14 cellular contexts compared by ENCODE assay signal in genomic region chr21:18801468-18801867, GRCh38.
DNase-seq lines count a peak whose midpoint lies in the region; ATAC-seq lines count a peak whose summit lies in the region.
"Had no signal": no experiment of that assay in that cellular context is flagged by ENCODE, and none has a peak within 500 bp of the region (broad histone marks: within the 10 kb centered on the region; RNA-seq: fewer than 3 reads in every experiment).

No MANE protein-coding gene starts in this region.

- POLR2A ChIA-PET in activated CD4-positive, alpha-beta memory T cell treated with anti-CD3 and anti-CD28 coated beads, Interleukin-2, amount 10 ng/mL, durations not matched to agents 7 days and 5 days (lab: Charles Lee) = no interaction called here

- no peak for ATAC-seq in activated CD8-positive, alpha-beta memory T cell treated with anti-CD3 and anti-CD28 coated beads, Interleukin-2, amount 10 ng/mL, durations not matched to agents 7 days and 5 days
- ATAC-seq: activated CD4-positive, CD25-positive, alpha-beta regulatory T cell treated with anti-CD3 and anti-CD28 coated beads, Interleukin-2, amount 50 U/mL, for 24 hours had no signal

- in situ Hi-C loops in SK-MEL-5 (cut with HindIII; ENCODE audit: low pct_unique_long_range_greater_than_20kb, low sequenced_read_pairs) = no loop called here

- H3K27ac Mint-ChIP-seq in activated CD4-positive, alpha-beta memory T cell treated with anti-CD3 and anti-CD28 coated beads, Interleukin-2, amount 10 ng/mL, durations not matched to agents 7 days and 5 days = no peak overlapping the region
- no peak overlapping the region for H3K27ac Mint-ChIP-seq in activated CD8-positive, alpha-beta memory T cell treated with anti-CD3 and anti-CD28 coated beads, Interleukin-2, amount 10 ng/mL, durations not matched to agents 7 days and 5 days
- H3K27ac Mint-ChIP-seq: type B pancreatic cell had no signal

- H3K27me3 Mint-ChIP-seq in activated CD4-positive, alpha-beta memory T cell treated with anti-CD3 and anti-CD28 coated beads, Interleukin-2, amount 10 ng/mL, durations not matched to agents 7 days and 5 days = no peaks in the 10 kb centered on the region
- H3K27me3 Mint-ChIP-seq in activated CD8-positive, alpha-beta memory T cell treated with anti-CD3 and anti-CD28 coated beads, Interleukin-2, amount 10 ng/mL, durations not matched to agents 7 days and 5 days = no peaks in the 10 kb centered on the region
- H3K27me3 Mint-ChIP-seq: type B pancreatic cell had no signal

- peak; percentile 27 for DNase-seq in DMS53 (lab: John Stamatoyannopoulos, UW)
- no peak for DNase-seq in DMS53 treated with DMSO at 0.1 percent for 48 hours (lab: John Stamatoyannopoulos, UW; ENCODE audit: unreplicated experiment)
- DNase-seq in Jurkat, Clone E6-1 (ENCODE audit: low read depth, low spot score) = peak; percentile 23
- peak; percentile 50 for DNase-seq in SK-MEL-5 (ENCODE audit: low read depth, low spot score)
- peak; percentile 18 for DNase-seq in iPS-NIHi7 (ENCODE audit: extremely low spot score)
- no peak for DNase-seq in CD1c-positive myeloid dendritic cell (ENCODE audit: extremely low spot score)
- DNase-seq in activated CD4-positive, alpha-beta memory T cell treated with anti-CD3 and anti-CD28 coated beads, Interleukin-2, amount 10 ng/mL, durations not matched to agents 7 days and 5 days = no peak
- DNase-seq in activated CD8-positive, alpha-beta memory T cell treated with anti-CD3 and anti-CD28 coated beads, Interleukin-2, amount 10 ng/mL, durations not matched to agents 7 days and 5 days = no peak
- DNase-seq: EL, KBM-7, midbrain had no signal

- H3K4me1 Mint-ChIP-seq in activated CD4-positive, alpha-beta memory T cell treated with anti-CD3 and anti-CD28 coated beads, Interleukin-2, amount 10 ng/mL, durations not matched to agents 7 days and 5 days = no peaks in the 10 kb centered on the region
- no peaks in the 10 kb centered on the region for H3K4me1 Mint-ChIP-seq in activated CD8-positive, alpha-beta memory T cell treated with anti-CD3 and anti-CD28 coated beads, Interleukin-2, amount 10 ng/mL, durations not matched to agents 7 days and 5 days

- no peak overlapping the region for H3K4me3 Mint-ChIP-seq in activated CD4-positive, alpha-beta memory T cell treated with anti-CD3 and anti-CD28 coated beads, Interleukin-2, amount 10 ng/mL, durations not matched to agents 7 days and 5 days
- no peak overlapping the region for H3K4me3 Mint-ChIP-seq in activated CD8-positive, alpha-beta memory T cell treated with anti-CD3 and anti-CD28 coated beads, Interleukin-2, amount 10 ng/mL, durations not matched to agents 7 days and 5 days
- H3K4me3 Mint-ChIP-seq: type B pancreatic cell had no signal

- CTCF ChIA-PET in activated CD4-positive, alpha-beta memory T cell treated with anti-CD3 and anti-CD28 coated beads, Interleukin-2, amount 10 ng/mL, durations not matched to agents 7 days and 5 days (lab: Charles Lee) = no interaction called here
- CTCF ChIA-PET in activated CD8-positive, alpha-beta memory T cell treated with anti-CD3 and anti-CD28 coated beads, Interleukin-2, amount 10 ng/mL, durations not matched to agents 7 days and 5 days (lab: Charles Lee) = no interaction called here

- peaks cover 14% of the 10 kb centered on the region for H3K9me3 Mint-ChIP-seq in activated CD4-positive, alpha-beta memory T cell treated with anti-CD3 and anti-CD28 coated beads, Interleukin-2, amount 10 ng/mL, durations not matched to agents 7 days and 5 days
- peaks cover 7% of the 10 kb centered on the region for H3K9me3 Mint-ChIP-seq in activated CD8-positive, alpha-beta memory T cell treated with anti-CD3 and anti-CD28 coated beads, Interleukin-2, amount 10 ng/mL, durations not matched to agents 7 days and 5 days (ENCODE audit: low read depth)
- H3K9me3 Mint-ChIP-seq: type B pancreatic cell had no signal

- no peak overlapping the region for H3K4me3 ChIP-seq in Jurkat, Clone E6-1 (ENCODE audit: low read length)
- H3K4me3 ChIP-seq: coronary artery had no signal

- H3K36me3 Mint-ChIP-seq in activated CD4-positive, alpha-beta memory T cell treated with anti-CD3 and anti-CD28 coated beads, Interleukin-2, amount 10 ng/mL, durations not matched to agents 7 days and 5 days (ENCODE audit: low read depth) = no peaks in the 10 kb centered on the region
- H3K36me3 Mint-ChIP-seq in activated CD8-positive, alpha-beta memory T cell treated with anti-CD3 and anti-CD28 coated beads, Interleukin-2, amount 10 ng/mL, durations not matched to agents 7 days and 5 days = no peaks in the 10 kb centered on the region
- H3K36me3 Mint-ChIP-seq: type B pancreatic cell had no signal

Comparison
In these comparisons a context has a peak if more than half of its experiments do, and no peak if none do; other contexts are left out.
1. DNase-seq: peak in DMS53 (single experiment), Jurkat, Clone E6-1 (single experiment), SK-MEL-5 (single experiment) and iPS-NIHi7 (single experiment); none in DMS53 treated with DMSO at 0.1 percent for 48 hours (single experiment), CD1c-positive myeloid dendritic cell (single experiment), activated CD4-positive, alpha-beta memory T cell treated with anti-CD3 and anti-CD28 coated beads, Interleukin-2, amount 10 ng/mL, durations not matched to agents 7 days and 5 days (single experiment) and activated CD8-positive, alpha-beta memory T cell treated with anti-CD3 and anti-CD28 coated beads, Interleukin-2, amount 10 ng/mL, durations not matched to agents 7 days and 5 days (single experiment).